In genomic region chr10:96863922-96864543, GRCh38 we compare ENCODE assay signal across 8 cellular contexts. TPM values are rescaled to one million over a fixed set of nuclear protein-coding genes. Genes with fewer than 3 reads are reported as not detected.
DNase-seq lines count a peak whose midpoint lies in the region; ATAC-seq and TF ChIP-seq lines count a peak whose summit lies in the region.

No MANE protein-coding gene starts in this region.

- H3K4me3 Mint-ChIP-seq in activated T-helper 2 cell treated with anti-CD3 and anti-CD28 coated beads, Interferon-gamma antibody, Interleukin-2, Interleukin-4, amounts not matched to agents 10 μg/mL and 5 μg/mL and 100 μg/mL, durations not matched to agents 14 hours and 24 hours and 36 hours (ENCODE audit: low read depth) = no peak overlapping the region
- H3K4me3 Mint-ChIP-seq in memory B cell = no peak overlapping the region

- BruUV-seq in A673 (replicated peaks; lab: Mats Ljungman, UMichigan) = no TSS peak

- H3K4me1 ChIP-seq in A673 (ENCODE audit: insufficient read depth, low read length, poor library complexity, severe bottlenecking) = peaks cover 7% of the 10 kb centered on the region

- no peaks in the 10 kb centered on the region for H3K9me3 Mint-ChIP-seq in activated T-helper 2 cell treated with anti-CD3 and anti-CD28 coated beads, Interferon-gamma antibody, Interleukin-2, Interleukin-4, amounts not matched to agents 10 μg/mL and 5 μg/mL and 100 μg/mL, durations not matched to agents 14 hours and 24 hours and 36 hours
- no peaks in the 10 kb centered on the region for H3K9me3 Mint-ChIP-seq in memory B cell

- no peaks in the 10 kb centered on the region for H3K9me3 ChIP-seq in A673 (ENCODE audit: low read depth, low read length, poor library complexity, severe bottlenecking)

- POLR2A ChIA-PET in A673 (lab: Charles Lee; ENCODE audit: low non-redundant PET) = interaction anchor here (0.6 kb wide), 1 partner anchor 19 kb away, joined by 3 read pairs; no protein-coding TSS in a partner anchor

- ATAC-seq in GM18870 (IDR thresholded peaks at IDR 0.05; ENCODE audit: unreplicated experiment) = peak; percentile 68
- ATAC-seq in memory B cell (ENCODE audit: low read depth) = no peak
- ATAC-seq in sciatic nerve = no peak

- peaks cover 21% of the 10 kb centered on the region for H3K4me1 Mint-ChIP-seq in activated T-helper 2 cell treated with anti-CD3 and anti-CD28 coated beads, Interferon-gamma antibody, Interleukin-2, Interleukin-4, amounts not matched to agents 10 μg/mL and 5 μg/mL and 100 μg/mL, durations not matched to agents 14 hours and 24 hours and 36 hours (ENCODE audit: low read depth)
- peaks cover 30% of the 10 kb centered on the region for H3K4me1 Mint-ChIP-seq in memory B cell

- H3K27ac Mint-ChIP-seq in activated T-helper 2 cell treated with anti-CD3 and anti-CD28 coated beads, Interferon-gamma antibody, Interleukin-2, Interleukin-4, amounts not matched to agents 10 μg/mL and 5 μg/mL and 100 μg/mL, durations not matched to agents 14 hours and 24 hours and 36 hours = peak overlapping the region; percentile 58
- peak overlapping the region; percentile 48 for H3K27ac Mint-ChIP-seq in memory B cell

- H3K36me3 ChIP-seq in A673 (ENCODE audit: insufficient read depth, low read length, poor library complexity, severe bottlenecking) = no peaks in the 10 kb centered on the region

- H3K4me3 ChIP-seq in A673 (ENCODE audit: low read depth, low read length, poor library complexity, severe bottlenecking) (no peak overlapping the region), coronary artery (no peak overlapping the region)

- CTCF ChIA-PET in A673 (lab: Charles Lee) = no interaction called here

- no peaks in the 10 kb centered on the region for H3K27me3 ChIP-seq in A673 (replicated peaks; ENCODE audit: insufficient read depth, low read depth, low read length, poor library complexity)

- peaks cover 23% of the 10 kb centered on the region for H3K36me3 Mint-ChIP-seq in activated T-helper 2 cell treated with anti-CD3 and anti-CD28 coated beads, Interferon-gamma antibody, Interleukin-2, Interleukin-4, amounts not matched to agents 10 μg/mL and 5 μg/mL and 100 μg/mL, durations not matched to agents 14 hours and 24 hours and 36 hours (ENCODE audit: low read depth)
- H3K36me3 Mint-ChIP-seq in memory B cell = peaks cover 10% of the 10 kb centered on the region

- no peak for TF ChIP-seq CTCF in A673 (conservative IDR thresholded peaks at IDR 0.05; ENCODE audit: low read depth, low read length)
- TF ChIP-seq CTCF in coronary artery (IDR thresholded peaks at IDR 0.05) = no peak

- H3K27ac ChIP-seq in A673 (ENCODE audit: low read depth, low read length, poor library complexity, severe bottlenecking) = no peak overlapping the region
- no peak overlapping the region for H3K27ac ChIP-seq in coronary artery

- peak; percentile 31 for DNase-seq in A673 (ENCODE audit: low spot score)
- peak; percentile 29 for DNase-seq in HS-5 (ENCODE audit: low read depth)
- DNase-seq in activated T-helper 2 cell treated with anti-CD3 and anti-CD28 coated beads, Interferon-gamma antibody, Interleukin-2, Interleukin-4, amounts not matched to agents 10 μg/mL and 5 μg/mL and 100 μg/mL, durations not matched to agents 14 hours and 24 hours and 36 hours (ENCODE audit: low spot score) = no peak
- DNase-seq in memory B cell (ENCODE audit: low spot score in 2 of 2) = no peak
- DNase-seq in coronary artery (ENCODE audit: low spot score) = no peak
- DNase-seq in sciatic nerve (ENCODE audit: low spot score) = no peak
- DNase-seq in UCSD-AML1 (lab: John Stamatoyannopoulos, UW; ENCODE audit: unreplicated experiment) = no peak

- no peaks in the 10 kb centered on the region for H3K27me3 Mint-ChIP-seq in activated T-helper 2 cell treated with anti-CD3 and anti-CD28 coated beads, Interferon-gamma antibody, Interleukin-2, Interleukin-4, amounts not matched to agents 10 μg/mL and 5 μg/mL and 100 μg/mL, durations not matched to agents 14 hours and 24 hours and 36 hours (ENCODE audit: low read depth)
- no peaks in the 10 kb centered on the region for H3K27me3 Mint-ChIP-seq in memory B cell

- intact Hi-C loops in A673 (cut with micrococcal nuclease; ENCODE audit: unreplicated experiment) (no loop called here), sciatic nerve (cut with DNase I) (no loop called here)
- intact Hi-C loops in activated T-helper 2 cell treated with anti-CD3 and anti-CD28 coated beads, Interferon-gamma antibody, Interleukin-2, Interleukin-4, amounts not matched to agents 10 μg/mL and 5 μg/mL and 100 μg/mL, durations not matched to agents 14 hours and 24 hours and 36 hours (cut with micrococcal nuclease) = loop anchor here (2.0 kb wide), 2 partner anchors 27 to 33 kb away; no protein-coding TSS in a partner anchor

RNA-seq across cellular contexts. Expression of gene LCOR, which starts 31.9 kb away (rescaled TPM):
- total RNA-seq in A673 (2021) (39.2 and 42.6 TPM in 2 replicates), sciatic nerve (50.1 TPM)
- 23.6 and 27.3 TPM in 2 replicates for total RNA-seq in activated T-helper 2 cell treated with anti-CD3 and anti-CD28 coated beads, Interferon-gamma antibody, Interleukin-2, Interleukin-4, amounts not matched to agents 10 μg/mL and 5 μg/mL and 100 μg/mL, durations not matched to agents 14 hours and 24 hours and 36 hours

Comparison
In these comparisons a context has a peak if more than half of its experiments do, and no peak if none do; other contexts are left out.
1. DNase-seq: peak in A673 (single experiment) and HS-5 (single experiment); none in activated T-helper 2 cell treated with anti-CD3 and anti-CD28 coated beads, Interferon-gamma antibody, Interleukin-2, Interleukin-4, amounts not matched to agents 10 μg/mL and 5 μg/mL and 100 μg/mL, durations not matched to agents 14 hours and 24 hours and 36 hours (single experiment), memory B cell (0 of 2), coronary artery (single experiment), sciatic nerve (single experiment) and UCSD-AML1 (single experiment).